In the genomic region with DNA sequence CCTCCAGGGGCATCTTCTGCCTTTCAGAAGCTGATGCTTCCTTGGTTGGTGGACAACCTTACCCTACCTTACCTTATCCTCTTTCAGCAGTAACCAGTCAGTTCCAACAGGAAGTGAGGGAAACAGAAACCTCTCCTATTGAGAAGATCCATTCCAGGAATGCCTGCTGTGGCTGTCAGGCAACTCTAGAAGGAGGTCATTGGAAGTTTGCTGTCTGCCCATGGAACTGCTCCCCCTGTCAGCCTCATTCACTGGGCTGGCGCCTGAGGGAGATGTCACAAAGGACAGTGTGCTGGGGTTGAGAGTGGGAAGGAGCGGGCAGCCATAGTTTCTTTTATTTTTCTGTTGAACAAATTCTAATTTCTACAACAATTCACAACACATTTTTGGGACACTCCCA, we compare ENCODE assay signal across 33 cellular contexts. TPM values are rescaled to one million over a fixed set of nuclear protein-coding genes. Genes with fewer than 3 reads are reported as not detected.
"Had no signal": no experiment of that assay in that cellular context is flagged by ENCODE, and none has a peak within 500 bp of the region (broad histone marks: within the 10 kb centered on the region; RNA-seq: fewer than 3 reads in every experiment).

No MANE protein-coding gene starts in this region.

- ATAC-seq: body of pancreas had no signal

- H3K36me3 Mint-ChIP-seq: activated CD4-positive, alpha-beta memory T cell treated with anti-CD3 and anti-CD28 coated beads for 36 hours; activated naive CD4-positive, alpha-beta T cell treated with anti-CD3 and anti-CD28 coated beads, Interleukin-2, amount 10 ng/mL, durations not matched to agents 7 days and 5 days; activated naive CD8-positive, alpha-beta T cell had no signal

- H3K4me3 ChIP-seq: ascending aorta, body of pancreas, breast epithelium, MG63 had no signal

- DNase-seq: activated B cell treated with CpG ODN at 0.5 μM for 24 hours; activated CD4-positive, alpha-beta memory T cell treated with anti-CD3 and anti-CD28 coated beads for 36 hours; activated CD4-positive, alpha-beta T cell treated with anti-CD3 and anti-CD28 coated beads for 4 hours; activated CD4-positive, alpha-beta T cell treated with anti-CD3 and anti-CD28 coated beads, Interleukin-2, amount 50 U/mL, for 1 hour; activated CD4-positive, CD25-positive, alpha-beta regulatory T cell treated with anti-CD3 and anti-CD28 coated beads, Interleukin-2, amount 50 U/mL, for 72 hours; activated CD8-positive, alpha-beta memory T cell treated with anti-CD3 and anti-CD28 coated beads, Interleukin-2, amount 50 U/mL, for 4 hours; activated effector memory CD4-positive, alpha-beta T cell treated with Interleukin-2 at 50 U/mL for 16 hours; activated naive CD4-positive, alpha-beta T cell treated with anti-CD3 and anti-CD28 coated beads, Interleukin-2, amount 10 ng/mL, durations not matched to agents 7 days and 5 days; activated T-cell treated with anti-CD3 and anti-CD28 coated beads for 4 hours; activated T-cell treated with anti-CD3 and anti-CD28 coated beads, Interleukin-2, amount 50 U/mL, for 48 hours; amygdala; body of pancreas; Kasumi-1; KG1; MG63; NCI-H1048; NCI-H1105 treated with DMSO at 0.1 percent for 48 hours; NCI-H1436; NCI-H1694; NCI-H2029; NCI-H345; NCI-H524 treated with DMSO at 0.1 percent for 48 hours; OCI-M1; Right ventricle myocardium superior; SW 1271; T-helper 1 cell; T-helper 2 cell; T-helper 9 cell had no signal

- H3K27ac Mint-ChIP-seq: activated B cell treated with CpG ODN at 0.5 μM for 24 hours; activated CD4-positive, alpha-beta memory T cell treated with anti-CD3 and anti-CD28 coated beads for 36 hours; activated naive CD4-positive, alpha-beta T cell treated with anti-CD3 and anti-CD28 coated beads, Interleukin-2, amount 10 ng/mL, durations not matched to agents 7 days and 5 days; activated naive CD8-positive, alpha-beta T cell had no signal

- H3K27me3 ChIP-seq: ascending aorta, body of pancreas had no signal

- H3K9me3 Mint-ChIP-seq: activated B cell treated with CpG ODN at 0.5 μM for 24 hours had no signal

- H3K4me3 Mint-ChIP-seq: activated B cell treated with CpG ODN at 0.5 μM for 24 hours; activated CD4-positive, alpha-beta memory T cell treated with anti-CD3 and anti-CD28 coated beads for 36 hours; activated naive CD4-positive, alpha-beta T cell treated with anti-CD3 and anti-CD28 coated beads, Interleukin-2, amount 10 ng/mL, durations not matched to agents 7 days and 5 days; activated naive CD8-positive, alpha-beta T cell had no signal

- H3K36me3 ChIP-seq: ascending aorta, breast epithelium, MG63 had no signal

- H3K27me3 Mint-ChIP-seq: activated B cell treated with CpG ODN at 0.5 μM for 24 hours; activated CD4-positive, alpha-beta memory T cell treated with anti-CD3 and anti-CD28 coated beads for 36 hours; activated naive CD4-positive, alpha-beta T cell treated with anti-CD3 and anti-CD28 coated beads, Interleukin-2, amount 10 ng/mL, durations not matched to agents 7 days and 5 days had no signal

- H3K9me3 ChIP-seq: ascending aorta, body of pancreas, breast epithelium, MG63 had no signal

- H3K4me1 Mint-ChIP-seq: activated B cell treated with CpG ODN at 0.5 μM for 24 hours; activated naive CD4-positive, alpha-beta T cell treated with anti-CD3 and anti-CD28 coated beads, Interleukin-2, amount 10 ng/mL, durations not matched to agents 7 days and 5 days had no signal

- H3K4me1 ChIP-seq: ascending aorta, body of pancreas, breast epithelium had no signal

- H3K27ac ChIP-seq: ascending aorta, body of pancreas, breast epithelium, VCaP had no signal

RNA-seq across cellular contexts. Expression of a gene that starts 54.7 kb away (rescaled TPM):
- total RNA-seq: activated B cell treated with CpG ODN at 0.5 μM for 24 hours; activated CD4-positive, alpha-beta memory T cell treated with anti-CD3 and anti-CD28 coated beads for 36 hours; NCI-H460 had no signal
